Comparison of ENCODE assay signal across 22 cellular contexts in genomic region chr1:29529677-29530278, GRCh38.
"Had no signal": no experiment of that assay in that cellular context is flagged by ENCODE, and none has a peak within 500 bp of the region (broad histone marks: within the 10 kb centered on the region; RNA-seq: fewer than 3 reads in every experiment).

No MANE protein-coding gene starts in this region.

- DNase-seq: dermis blood vessel endothelial cell; effector CD4-positive, alpha-beta T cell; effector memory CD4-positive, alpha-beta T cell; foreskin keratinocyte; heart left ventricle; hippocampal formation; left cardiac atrium; left lung; left ventricle myocardium superior; lower lobe of right lung; mesenchymal stem cell; naive thymus-derived CD4-positive, alpha-beta T cell; natural killer cell had no signal

- H3K4me3 Mint-ChIP-seq: mesothelial cell of epicardium; naive thymus-derived CD4-positive, alpha-beta T cell; natural killer cell had no signal

- ATAC-seq: foreskin keratinocyte; gastroesophageal sphincter; heart left ventricle; left cardiac atrium; left lung; left ventricle myocardium superior; lower lobe of right lung; naive thymus-derived CD4-positive, alpha-beta T cell; natural killer cell had no signal

- H3K36me3 Mint-ChIP-seq: mesothelial cell of epicardium, natural killer cell had no signal

- H3K27ac ChIP-seq: coronary artery, dorsolateral prefrontal cortex, esophagus muscularis mucosa, foreskin keratinocyte, gastroesophageal sphincter, heart left ventricle, left lung, lower lobe of right lung had no signal

- H3K27ac Mint-ChIP-seq: mesothelial cell of epicardium; naive thymus-derived CD4-positive, alpha-beta T cell; natural killer cell had no signal

- H3K4me1 Mint-ChIP-seq: mesothelial cell of epicardium; naive thymus-derived CD4-positive, alpha-beta T cell; natural killer cell had no signal

- FAIRE-seq: endothelial cell of umbilical vein, frontal cortex, islet of Langerhans, keratinocyte had no signal
